7 cellular contexts compared by ENCODE assay signal in genomic region chr14:69151458-69152180, GRCh38. TPM values are rescaled to one million over a fixed set of nuclear protein-coding genes. Genes with fewer than 3 reads are reported as not detected.
DNase-seq lines count a peak whose midpoint lies in the region; ATAC-seq, FAIRE-seq and TF ChIP-seq lines count a peak whose summit lies in the region.

No MANE protein-coding gene starts in this region.

- H3K27ac Mint-ChIP-seq in central memory CD8-positive, alpha-beta T cell (ENCODE audit: low read depth): peak overlapping the region; percentile 30

- H3K9me1 ChIP-seq in keratinocyte (ENCODE audit: control insufficient read depth, extremely low read depth, insufficient read depth, low read length): no peaks in the 10 kb centered on the region

- H3K4me3 ChIP-seq in keratinocyte (ENCODE audit: control insufficient read depth in 2 of 3, extremely low read depth in 1 of 3, insufficient read depth in 2 of 3, low read depth in 1 of 3, low read length in 3 of 3): peak overlapping the region; percentile 91 to 98 (median 92)

- H3K4me1 Mint-ChIP-seq in central memory CD8-positive, alpha-beta T cell: peaks cover 40% of the 10 kb centered on the region

- H3K27me3 Mint-ChIP-seq in central memory CD8-positive, alpha-beta T cell: no peaks in the 10 kb centered on the region

- H3K4me3 Mint-ChIP-seq in central memory CD8-positive, alpha-beta T cell: peak overlapping the region; percentile 97

- peaks cover 51% of the 10 kb centered on the region for H3K79me2 ChIP-seq in keratinocyte (ENCODE audit: control insufficient read depth, insufficient read depth, low read length)

- peaks cover 30% of the 10 kb centered on the region for H3K36me3 Mint-ChIP-seq in central memory CD8-positive, alpha-beta T cell (ENCODE audit: insufficient read depth)

- peaks cover 0 to 8% of the 10 kb centered on the region in 2 experiments for H3K36me3 ChIP-seq in keratinocyte (ENCODE audit: control insufficient read depth in 2 of 2, extremely low read depth in 1 of 2, insufficient read depth in 2 of 2, low read length in 2 of 2)

- peak; percentile 45 for TF ChIP-seq POLR2A in GM15510 (IDR thresholded peaks at IDR 0.05; ENCODE audit: borderline replicate concordance, extremely low read depth, insufficient read length)

- FAIRE-seq in keratinocyte (lab: Jason Lieb, UNC): no peak

- no peaks in the 10 kb centered on the region for H3K9me3 Mint-ChIP-seq in central memory CD8-positive, alpha-beta T cell

- H3K9ac ChIP-seq in keratinocyte (ENCODE audit: control insufficient read depth, extremely low read depth, insufficient read depth, low read length): peak overlapping the region; percentile 93

- peak in 2 of 3 experiments; percentile 26 to 42 for TF ChIP-seq CTCF in keratinocyte (optimal IDR thresholded peaks at IDR 0.05 in 1 of 3, IDR thresholded peaks at IDR 0.05 in 1 of 3, conservative IDR thresholded peaks at IDR 0.05 in 1 of 3; ENCODE audit: extremely low read depth in 1 of 3, insufficient read depth in 2 of 3, low read length in 3 of 3)

- peaks cover 29% of the 10 kb centered on the region for H3K4me1 ChIP-seq in keratinocyte (ENCODE audit: control insufficient read depth, extremely low read depth, insufficient read depth, low read length)

- H3K27ac ChIP-seq in keratinocyte (ENCODE audit: control insufficient read depth, insufficient read depth, low read length): peak overlapping the region; percentile 77

- DNase-seq in NCI-H345 (lab: John Stamatoyannopoulos, UW) (peak; percentile 71), keratinocyte (ENCODE audit: low read depth, low spot score) (no peak)
- DNase-seq in central memory CD8-positive, alpha-beta T cell (ENCODE audit: low spot score in 2 of 2): peak; percentile 63 to 64
- DNase-seq in stimulated activated CD4-positive, alpha-beta T cell treated with anti-CD3 and anti-CD28 coated beads, Interleukin-15, amount 100 ng/mL, for 1 hour (ENCODE audit: low read depth in 1 of 2, low spot score in 1 of 2): peak; percentile 67 to 68

- dilution Hi-C loops in keratinocyte (cut with MboI; ENCODE audit: extremely low pct_ligation_motif_present, low sequenced_read_pairs): no loop called here

- ATAC-seq in HG03066 (IDR thresholded peaks at IDR 0.05; ENCODE audit: low read depth, unreplicated experiment): peak; percentile 42
- peak; percentile 62 to 67 for ATAC-seq in activated CD4-positive, CD25-positive, alpha-beta regulatory T cell treated with anti-CD3 and anti-CD28 coated beads, Interleukin-2, amount 50 U/mL, for 24 hours
- ATAC-seq in central memory CD8-positive, alpha-beta T cell (replicated peaks; ENCODE audit: extremely low read depth, poor library complexity, severe bottlenecking): peak; percentile 45

- H4K20me1 ChIP-seq in keratinocyte (ENCODE audit: control insufficient read depth, extremely low read depth, insufficient read depth, low read length): peaks cover 2% of the 10 kb centered on the region

- H3K9me3 ChIP-seq in keratinocyte (ENCODE audit: control insufficient read depth, low read depth, low read length): no peaks in the 10 kb centered on the region

- H2AFZ ChIP-seq in keratinocyte (ENCODE audit: control insufficient read depth, low read length): peak overlapping the region; percentile 82

- no peaks in the 10 kb centered on the region for H3K27me3 ChIP-seq in keratinocyte (ENCODE audit: control insufficient read depth, extremely low read depth, insufficient read depth, low read length)

- peak overlapping the region; percentile 76 for H3K4me2 ChIP-seq in keratinocyte (ENCODE audit: control insufficient read depth, extremely low read depth, insufficient read depth, low read depth, low read length)

RNA-seq across cellular contexts. Expression of gene DCAF5, which starts 1.3 kb away (rescaled TPM):
- 29.5 to 41.3 TPM (median 34.7 TPM) in 3 replicates for polyA plus RNA-seq in keratinocyte
- 20.0 TPM for polyA plus RNA-seq in keratinocyte (2011; ENCODE audit: low read depth)
- 36.9 and 39.1 TPM in 2 replicates for polyA plus RNA-seq in keratinocyte (2011; cell fraction: cytosol; rRNA removed)
- polyA plus RNA-seq in keratinocyte (2011; cell fraction: nucleus; rRNA removed): 83.8 and 100 TPM in 2 replicates
- 21.7 and 24.6 TPM in 2 replicates for polyA plus RNA-seq in keratinocyte (2012; ENCODE audit: low replicate concordance)
- polyA minus RNA-seq in keratinocyte: 33.1 to 68.2 TPM (median 45.4 TPM) in 3 replicates
- 16.5 TPM for polyA minus RNA-seq in keratinocyte (2011; cell fraction: cytosol; rRNA and poly(A)+ RNA removed)
- polyA minus RNA-seq in keratinocyte (2011; cell fraction: nucleus; rRNA and poly(A)+ RNA removed): 30.4 and 56.1 TPM in 2 replicates

RNA-seq across cellular contexts. Expression of gene EXD2, which starts 39.7 kb away (rescaled TPM):
- polyA plus RNA-seq in keratinocyte: 19.9 to 23.9 TPM (median 22.7 TPM) in 3 replicates
- polyA plus RNA-seq in keratinocyte (2011; ENCODE audit: low read depth): 8.0 TPM
- polyA plus RNA-seq in keratinocyte (2011; cell fraction: cytosol; rRNA removed): 10.0 and 17.4 TPM in 2 replicates
- polyA plus RNA-seq in keratinocyte (2011; cell fraction: nucleus; rRNA removed): 50.0 and 60.7 TPM in 2 replicates
- polyA plus RNA-seq in keratinocyte (2012; ENCODE audit: low replicate concordance): 9.0 and 15.5 TPM in 2 replicates
- polyA minus RNA-seq in keratinocyte: 10.9 to 36.2 TPM (median 26.2 TPM) in 3 replicates
- 10.2 TPM for polyA minus RNA-seq in keratinocyte (2011; cell fraction: cytosol; rRNA and poly(A)+ RNA removed)
- polyA minus RNA-seq in keratinocyte (2011; cell fraction: nucleus; rRNA and poly(A)+ RNA removed): 37.6 and 51.3 TPM in 2 replicates
